In the genomic region with DNA sequence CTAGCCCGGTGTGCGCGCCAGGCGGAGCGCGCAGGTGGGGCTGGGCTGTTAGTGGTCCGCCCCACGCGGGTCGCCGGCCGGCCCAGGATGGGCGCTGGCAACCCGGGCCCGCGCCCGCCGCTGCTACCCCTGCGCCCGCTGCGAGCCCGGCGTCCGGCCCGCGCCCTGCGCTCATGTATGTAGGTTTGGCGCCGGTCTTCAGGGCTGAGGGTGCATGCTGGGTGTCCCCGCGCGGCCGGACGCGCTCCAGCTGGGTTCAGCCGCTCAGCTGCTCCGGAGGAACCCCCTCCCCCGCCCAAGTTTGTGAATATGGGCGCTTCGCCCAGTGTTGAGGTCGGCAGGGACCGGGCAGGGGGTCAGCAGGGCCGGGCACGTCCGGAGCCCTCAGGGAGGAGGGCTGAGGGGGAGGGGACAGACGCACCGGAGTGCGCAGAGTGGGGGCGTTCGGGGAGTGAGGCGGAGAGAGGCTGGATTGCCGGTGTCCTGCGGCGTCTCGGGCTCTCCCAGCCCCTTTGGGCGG, we compare ENCODE assay signal across 12 cellular contexts. TPM values are rescaled to one million over a fixed set of nuclear protein-coding genes. Genes with fewer than 3 reads are reported as not detected.
DNase-seq lines count a peak whose midpoint lies in the region; ATAC-seq and TF ChIP-seq lines count a peak whose summit lies in the region.
"Had no signal": no experiment of that assay in that cellular context is flagged by ENCODE, and none has a peak within 500 bp of the region (broad histone marks: within the 10 kb centered on the region; RNA-seq: fewer than 3 reads in every experiment).

No MANE protein-coding gene starts in this region.

- H3K27me3 ChIP-seq in SK-N-SH (ENCODE audit: insufficient read depth): peaks cover 65% of the 10 kb centered on the region
- H3K27me3 ChIP-seq in neural progenitor cell: peaks cover 79% of the 10 kb centered on the region
- H3K27me3 ChIP-seq in vagina: no peaks in the 10 kb centered on the region

- peaks cover 10% of the 10 kb centered on the region for H3K4me1 Mint-ChIP-seq in neural progenitor cell

- no peaks in the 10 kb centered on the region for H3K36me3 Mint-ChIP-seq in neural progenitor cell
- H3K36me3 Mint-ChIP-seq: T-cell had no signal

- no peak overlapping the region for H3K27ac Mint-ChIP-seq in neural progenitor cell
- H3K27ac Mint-ChIP-seq: activated T-helper 1 cell treated with anti-CD3 and anti-CD28 coated beads, Interleukin-12 subunit alpha, Interleukin-12 subunit beta, Interleukin-2, Interleukin-4 antibody, amounts not matched to agents 30 ng/mL and 10 ng/mL and 1 ng/mL, durations not matched to agents 14 hours and 24 hours and 36 hours; T-cell had no signal

- 8% methylated on average over 31 of the region's 56 CpGs for WGBS in SK-N-SH (ENCODE audit: low lambda C conversion rate)

- TF ChIP-seq RAD21 in SK-N-SH (IDR thresholded peaks at IDR 0.05; ENCODE audit: low read length): no peak

- ATAC-seq in SK-N-SH treated with all-trans-retinoic acid at 6 μM for 48 hours (no peak), Right ventricle myocardium superior (ENCODE audit: poor library complexity) (peak; percentile 57)
- ATAC-seq: T-cell had no signal

- H3K9me3 ChIP-seq in SK-N-SH: no peaks in the 10 kb centered on the region
- no peaks in the 10 kb centered on the region for H3K9me3 ChIP-seq in neural progenitor cell (ENCODE audit: low read depth)
- no peaks in the 10 kb centered on the region for H3K9me3 ChIP-seq in vagina

- H3K27me3 Mint-ChIP-seq in neural progenitor cell (ENCODE audit: insufficient read depth, low read depth): peaks cover 54% of the 10 kb centered on the region

- H3K4me2 ChIP-seq in SK-N-SH: no peak overlapping the region
- H3K4me2 ChIP-seq in neural progenitor cell: peak overlapping the region; percentile 100

- H2AFZ ChIP-seq in SK-N-SH (ENCODE audit: low read depth) (no peak overlapping the region), neural progenitor cell (replicated peaks) (peak overlapping the region; percentile 94)

- POLR2A ChIA-PET in SK-N-SH (lab: Yijun Ruan, JAX): no interaction called here

- no peak for TF ChIP-seq EP300 in SK-N-SH (IDR thresholded peaks at IDR 0.05; ENCODE audit: borderline replicate concordance in 1 of 2, low read depth in 1 of 2, low read length in 1 of 2)

- H3K79me2 ChIP-seq in SK-N-SH (ENCODE audit: insufficient read depth): no peaks in the 10 kb centered on the region
- no peaks in the 10 kb centered on the region for H3K79me2 ChIP-seq in neural progenitor cell (ENCODE audit: low read depth)

- CTCF ChIA-PET in SK-N-SH (lab: Yijun Ruan, JAX): interaction anchor here (1.8 kb wide), 1 partner anchor 17 kb away, joined by 4 read pairs; no protein-coding TSS in a partner anchor

- no peak overlapping the region for H3K4me3 ChIP-seq in SK-N-SH (ENCODE audit: low read depth in 2 of 2, low read length in 1 of 2)
- H3K4me3 ChIP-seq in neural progenitor cell: peak overlapping the region; percentile 69
- peak overlapping the region; percentile 47 to 52 for H3K4me3 ChIP-seq in vagina

- H3F3A ChIP-seq in SK-N-SH (replicated peaks; ENCODE audit: insufficient read depth): no peaks in the 10 kb centered on the region
- peaks cover 14% of the 10 kb centered on the region for H3F3A ChIP-seq in neural progenitor cell (ENCODE audit: low read depth)

- intact Hi-C loops in Right ventricle myocardium superior (cut with DNase I) (loop anchor here (10.0 kb wide), 1 partner anchor 149 kb away; no protein-coding TSS in a partner anchor), vagina (cut with DNase I) (no loop called here)

- H3K9me2 ChIP-seq in SK-N-SH: no peaks in the 10 kb centered on the region

- peak overlapping the region; percentile 79 for H3K4me3 Mint-ChIP-seq in neural progenitor cell
- H3K4me3 Mint-ChIP-seq: activated T-helper 1 cell treated with anti-CD3 and anti-CD28 coated beads, Interleukin-12 subunit alpha, Interleukin-12 subunit beta, Interleukin-2, Interleukin-4 antibody, amounts not matched to agents 30 ng/mL and 10 ng/mL and 1 ng/mL, durations not matched to agents 14 hours and 24 hours and 36 hours had no signal

- H3K9ac ChIP-seq in SK-N-SH (no peak overlapping the region), neural progenitor cell (no peak overlapping the region)

- no peaks in the 10 kb centered on the region for H3K4me1 ChIP-seq in SK-N-SH (ENCODE audit: control insufficient read depth in 1 of 2, insufficient read depth in 2 of 2, low read depth in 1 of 2, low read length in 1 of 2)
- H3K4me1 ChIP-seq in neural progenitor cell: peaks cover 17% of the 10 kb centered on the region
- peaks cover 30% of the 10 kb centered on the region for H3K4me1 ChIP-seq in vagina

- H3K27ac ChIP-seq in SK-N-SH (ENCODE audit: low read depth in 2 of 2, low read length in 1 of 2) (no peak overlapping the region), neural progenitor cell (no peak overlapping the region), vagina (no peak overlapping the region)

- peaks cover 4% of the 10 kb centered on the region; the same call in 1 of the 2 replicates for H4K20me1 ChIP-seq in SK-N-SH (ENCODE audit: insufficient read depth)
- peaks cover 21% of the 10 kb centered on the region for H4K20me1 ChIP-seq in neural progenitor cell (ENCODE audit: low read depth)

- no peaks in the 10 kb centered on the region for H3K9me3 Mint-ChIP-seq in neural progenitor cell
- H3K9me3 Mint-ChIP-seq: activated T-helper 1 cell treated with anti-CD3 and anti-CD28 coated beads, Interleukin-12 subunit alpha, Interleukin-12 subunit beta, Interleukin-2, Interleukin-4 antibody, amounts not matched to agents 30 ng/mL and 10 ng/mL and 1 ng/mL, durations not matched to agents 14 hours and 24 hours and 36 hours; T-cell had no signal

- TF ChIP-seq CTCF in SK-N-SH (IDR thresholded peaks at IDR 0.05) (no peak), neural progenitor cell (IDR thresholded peaks at IDR 0.05) (no peak), vagina (IDR thresholded peaks at IDR 0.05) (no peak)

- no peaks in the 10 kb centered on the region for H3K36me3 ChIP-seq in SK-N-SH (replicated peaks in 1 of 2; ENCODE audit: control insufficient read depth in 1 of 2, insufficient read depth in 2 of 2, low read length in 1 of 2)
- no peaks in the 10 kb centered on the region for H3K36me3 ChIP-seq in neural progenitor cell
- no peaks in the 10 kb centered on the region for H3K36me3 ChIP-seq in vagina

- DNase-seq in SK-N-SH (peak; percentile 42), Right ventricle myocardium superior (peak; percentile 50), neural progenitor cell (ENCODE audit: low spot score) (peak; percentile 50), vagina (ENCODE audit: extremely low spot score in 2 of 2) (no peak), AML-193 (lab: John Stamatoyannopoulos, UW) (no peak), KG1 (lab: John Stamatoyannopoulos, UW) (no peak)
- no peak for DNase-seq in activated CD4-positive, alpha-beta T cell treated with anti-CD3 and anti-CD28 coated beads for 4 hours
- DNase-seq: ACHN; effector CD4-positive, alpha-beta T cell; T-cell had no signal

- no peak for TF ChIP-seq POLR2A in vagina (IDR thresholded peaks at IDR 0.05)

TF ChIP-seq in SK-N-SH, 30 proteins besides CTCF, POLR2A, EP300 and RAD21 (continues in another document):
- TF ChIP-seq, protein P1, sequence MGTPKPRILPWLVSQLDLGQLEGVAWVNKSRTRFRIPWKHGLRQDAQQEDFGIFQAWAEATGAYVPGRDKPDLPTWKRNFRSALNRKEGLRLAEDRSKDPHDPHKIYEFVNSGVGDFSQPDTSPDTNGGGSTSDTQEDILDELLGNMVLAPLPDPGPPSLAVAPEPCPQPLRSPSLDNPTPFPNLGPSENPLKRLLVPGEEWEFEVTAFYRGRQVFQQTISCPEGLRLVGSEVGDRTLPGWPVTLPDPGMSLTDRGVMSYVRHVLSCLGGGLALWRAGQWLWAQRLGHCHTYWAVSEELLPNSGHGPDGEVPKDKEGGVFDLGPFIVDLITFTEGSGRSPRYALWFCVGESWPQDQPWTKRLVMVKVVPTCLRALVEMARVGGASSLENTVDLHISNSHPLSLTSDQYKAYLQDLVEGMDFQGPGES (IDR thresholded peaks at IDR 0.05; ENCODE audit: low read depth, low read length): no peak
- TF ChIP-seq TCF12 (IDR thresholded peaks at IDR 0.05) (no peak), EZH2phosphoT487 (IDR thresholded peaks at IDR 0.05; ENCODE audit: borderline replicate concordance, low read depth) (no peak), YY1 (IDR thresholded peaks at IDR 0.05; ENCODE audit: low read depth) (no peak), RXRA (IDR thresholded peaks at IDR 0.05; ENCODE audit: borderline replicate concordance, low read depth) (no peak), JUND (IDR thresholded peaks at IDR 0.05) (no peak), FOXJ3 (CRISPR knock-in tag; IDR thresholded peaks at IDR 0.05) (no peak), GABPA (IDR thresholded peaks at IDR 0.05; ENCODE audit: low read depth) (no peak), MXI1 (IDR thresholded peaks at IDR 0.05; ENCODE audit: low read depth, low read length) (no peak)

TF ChIP-seq in SK-N-SH treated with all-trans-retinoic acid at 6 μM for 48 hours, 23 proteins besides CTCF, POLR2A, EP300 and RAD21 (continues in another document):
- TF ChIP-seq PPARA (CRISPR knock-in tag; IDR thresholded peaks at IDR 0.05; ENCODE audit: borderline replicate concordance) (no peak), SNAI2 (CRISPR knock-in tag; IDR thresholded peaks at IDR 0.05) (no peak), ZC3H10 (CRISPR knock-in tag; IDR thresholded peaks at IDR 0.05) (no peak), TOX (CRISPR knock-in tag; IDR thresholded peaks at IDR 0.05; ENCODE audit: borderline replicate concordance) (no peak), ARNTL (CRISPR knock-in tag; IDR thresholded peaks at IDR 0.05; ENCODE audit: borderline replicate concordance, low read depth) (no peak), ZFP3 (CRISPR knock-in tag; IDR thresholded peaks at IDR 0.05) (no peak)
- TF ChIP-seq, protein P2, sequence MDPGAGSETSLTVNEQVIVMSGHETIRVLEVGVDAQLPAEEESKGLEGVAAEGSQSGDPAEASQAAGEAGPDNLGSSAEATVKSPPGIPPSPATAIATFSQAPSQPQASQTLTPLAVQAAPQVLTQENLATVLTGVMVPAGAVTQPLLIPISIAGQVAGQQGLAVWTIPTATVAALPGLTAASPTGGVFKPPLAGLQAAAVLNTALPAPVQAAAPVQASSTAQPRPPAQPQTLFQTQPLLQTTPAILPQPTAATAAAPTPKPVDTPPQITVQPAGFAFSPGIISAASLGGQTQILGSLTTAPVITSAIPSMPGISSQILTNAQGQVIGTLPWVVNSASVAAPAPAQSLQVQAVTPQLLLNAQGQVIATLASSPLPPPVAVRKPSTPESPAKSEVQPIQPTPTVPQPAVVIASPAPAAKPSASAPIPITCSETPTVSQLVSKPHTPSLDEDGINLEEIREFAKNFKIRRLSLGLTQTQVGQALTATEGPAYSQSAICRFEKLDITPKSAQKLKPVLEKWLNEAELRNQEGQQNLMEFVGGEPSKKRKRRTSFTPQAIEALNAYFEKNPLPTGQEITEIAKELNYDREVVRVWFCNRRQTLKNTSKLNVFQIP (CRISPR knock-in tag; IDR thresholded peaks at IDR 0.05; ENCODE audit: borderline replicate concordance, low read depth): no peak

RNA-seq across cellular contexts. Expression of a gene that starts 0.6 kb away (rescaled TPM):
- not detected in 2 replicates for polyA plus RNA-seq in SK-N-SH (2012; rRNA removed)
- under 0.01 TPM in 1 of 2 replicates, not detected in the other for polyA plus RNA-seq in SK-N-SH (2012; cell fraction: cytosol; rRNA removed)
- polyA plus RNA-seq in SK-N-SH (2012; cell fraction: nucleus; rRNA removed): not detected in 2 replicates
- total RNA-seq in Right ventricle myocardium superior (7.7 TPM), neural progenitor cell (ENCODE audit: low replicate concordance) (0.03 TPM in 1 of 2 replicates, not detected in the other), vagina (under 0.01 TPM)
- total RNA-seq: activated T-helper 1 cell treated with anti-CD3 and anti-CD28 coated beads, Interleukin-12 subunit alpha, Interleukin-12 subunit beta, Interleukin-2, Interleukin-4 antibody, amounts not matched to agents 30 ng/mL and 10 ng/mL and 1 ng/mL, durations not matched to agents 14 hours and 24 hours and 36 hours; T-cell had no signal

Comparison
In these comparisons a context has a peak if more than half of its experiments do, and no peak if none do; other contexts are left out.
1. DNase-seq: peak in SK-N-SH (single experiment), Right ventricle myocardium superior (single experiment) and neural progenitor cell (single experiment); none in vagina (0 of 2), AML-193 (0 of 2), KG1 (single experiment) and activated CD4-positive, alpha-beta T cell treated with anti-CD3 and anti-CD28 coated beads for 4 hours (0 of 2).
2. H3K4me3 ChIP-seq: peak in neural progenitor cell (single experiment) and vagina (2 of 2); none in SK-N-SH (0 of 2).